Comparison of ENCODE assay signal across 1 cellular context in the genomic region with DNA sequence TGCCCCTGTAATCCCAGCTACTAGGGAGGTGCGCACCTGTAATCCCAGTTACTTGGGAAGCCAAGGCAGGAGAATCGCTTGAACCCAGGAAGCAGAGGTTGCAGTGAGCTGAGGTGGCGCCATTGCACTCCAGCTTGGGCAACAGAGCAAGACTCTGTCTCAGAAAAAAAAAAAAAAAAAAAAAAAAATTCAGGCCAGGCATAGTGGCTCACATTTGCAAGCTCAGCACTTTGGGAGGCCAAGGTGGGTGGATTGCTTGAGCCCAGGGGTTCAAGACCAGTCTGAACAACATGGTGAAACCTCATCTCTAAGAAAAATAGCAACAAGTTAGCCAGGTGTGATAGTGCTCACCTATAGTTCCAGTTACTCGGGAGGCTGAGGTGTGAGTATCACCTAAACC.
TF ChIP-seq lines count a peak whose summit lies in the region.

No MANE protein-coding gene starts in this region.

TF ChIP-seq in HEK293, 187 proteins besides CTCF, POLR2A, EP300 and RAD21 (continued from another document):
- TF ChIP-seq, protein P1, sequence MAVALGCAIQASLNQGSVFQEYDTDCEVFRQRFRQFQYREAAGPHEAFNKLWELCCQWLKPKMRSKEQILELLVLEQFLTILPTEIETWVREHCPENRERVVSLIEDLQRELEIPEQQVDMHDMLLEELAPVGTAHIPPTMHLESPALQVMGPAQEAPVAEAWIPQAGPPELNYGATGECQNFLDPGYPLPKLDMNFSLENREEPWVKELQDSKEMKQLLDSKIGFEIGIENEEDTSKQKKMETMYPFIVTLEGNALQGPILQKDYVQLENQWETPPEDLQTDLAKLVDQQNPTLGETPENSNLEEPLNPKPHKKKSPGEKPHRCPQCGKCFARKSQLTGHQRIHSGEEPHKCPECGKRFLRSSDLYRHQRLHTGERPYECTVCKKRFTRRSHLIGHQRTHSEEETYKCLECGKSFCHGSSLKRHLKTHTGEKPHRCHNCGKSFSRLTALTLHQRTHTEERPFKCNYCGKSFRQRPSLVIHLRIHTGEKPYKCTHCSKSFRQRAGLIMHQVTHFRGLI (tag by site-specific recombination; IDR thresholded peaks at IDR 0.05): 0 out of 2 replicates have a peak, but pooled peaks have one; percentile 25
- TF ChIP-seq, protein P2, sequence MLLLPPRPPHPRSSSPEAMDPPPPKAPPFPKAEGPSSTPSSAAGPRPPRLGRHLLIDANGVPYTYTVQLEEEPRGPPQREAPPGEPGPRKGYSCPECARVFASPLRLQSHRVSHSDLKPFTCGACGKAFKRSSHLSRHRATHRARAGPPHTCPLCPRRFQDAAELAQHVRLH (tag by site-specific recombination; IDR thresholded peaks at IDR 0.05): peak; percentile 37; the same call in 1 of the 2 replicates
- 0 out of 2 replicates have a peak, but pooled peaks have one; percentile 20 for TF ChIP-seq ZNF121 (tag by site-specific recombination; IDR thresholded peaks at IDR 0.05)
